8 cellular contexts compared by ENCODE assay signal in the genomic region with DNA sequence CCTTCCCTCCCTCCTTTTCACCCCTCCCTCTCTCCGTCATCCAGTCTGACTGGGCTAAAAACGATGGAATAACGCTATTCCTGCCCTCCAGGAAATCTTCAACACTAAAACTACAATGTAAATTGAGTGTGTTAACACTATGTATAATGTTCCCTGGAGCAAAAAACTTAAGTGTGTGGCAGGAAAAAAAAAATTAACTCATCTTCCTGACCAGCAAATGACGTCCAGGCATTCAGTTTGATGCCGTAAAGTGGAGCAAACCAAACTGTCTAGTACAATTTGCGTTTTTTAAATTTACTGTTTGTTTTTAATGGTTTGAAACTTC. TPM values are rescaled to one million over a fixed set of nuclear protein-coding genes. Genes with fewer than 3 reads are reported as not detected.
A peak's percentile ranks its signal among the peaks of the same experiment; 100 is the strongest.
DNase-seq lines count a peak whose midpoint lies in the region; FAIRE-seq and TF ChIP-seq lines count a peak whose summit lies in the region.

No MANE protein-coding gene starts in this region.

- H3K9me3 Mint-ChIP-seq in Caco-2 (ENCODE audit: unreplicated experiment) = no peaks in the 10 kb centered on the region

- peaks cover 18% of the 10 kb centered on the region for H3K36me3 Mint-ChIP-seq in Caco-2 (ENCODE audit: insufficient read depth, unreplicated experiment)

- TSS peak; percentile 88 for BruUV-seq in Caco-2 (replicated peaks; lab: Mats Ljungman, UMichigan)
- BruUV-seq in endothelial cell of umbilical vein (replicated peaks; lab: Mats Ljungman, UMichigan) = TSS peak; percentile 3

- H3K4me1 Mint-ChIP-seq in Caco-2 (ENCODE audit: low read depth, unreplicated experiment) = peaks cover 37% of the 10 kb centered on the region

- H3K27ac ChIP-seq in endothelial cell of umbilical vein (ENCODE audit: insufficient read depth, low read depth, low read length) (peak overlapping the region; percentile 81), osteoblast (ENCODE audit: low read depth, low read length) (peak overlapping the region; percentile 76)

- peak overlapping the region; percentile 70 for H3K27ac Mint-ChIP-seq in Caco-2 (ENCODE audit: unreplicated experiment)

- H3K4me3 ChIP-seq in Caco-2 (ENCODE audit: low read depth, low read length) (peak overlapping the region; percentile 90), endothelial cell of umbilical vein (replicated peaks in 1 of 3; ENCODE audit: insufficient read depth in 1 of 3, low read depth in 1 of 3, low read length in 3 of 3) (peak overlapping the region in 2 of 3 experiments; percentile 90 to 96), osteoblast (ENCODE audit: insufficient read depth, low read length) (peak overlapping the region; percentile 95)

- FAIRE-seq in endothelial cell of umbilical vein (lab: Jason Lieb, UNC) = no peak

- H3K79me2 ChIP-seq in endothelial cell of umbilical vein (ENCODE audit: control insufficient read depth, insufficient read depth, low read length) (peaks cover 44% of the 10 kb centered on the region), osteoblast (ENCODE audit: insufficient read depth, low read length) (peaks cover 44% of the 10 kb centered on the region)

- no peaks in the 10 kb centered on the region for H3K27me3 Mint-ChIP-seq in Caco-2 (ENCODE audit: insufficient read depth, unreplicated experiment)

- POLR2A ChIA-PET in Caco-2 (lab: Charles Lee) (no interaction called here), endothelial cell of umbilical vein (lab: Charles Lee) (no interaction called here)

- DNase-seq in Caco-2 (no peak), OCI-M2 (lab: John Stamatoyannopoulos, UW; ENCODE audit: unreplicated experiment) (peak; percentile 49), endothelial cell of umbilical vein (ENCODE audit: low read depth, low spot score) (no peak), osteoblast (ENCODE audit: insufficient read length, low spot score, missing footprints) (no peak), DMS79 treated with DMSO at 0.1 percent for 48 hours (lab: John Stamatoyannopoulos, UW) (no peak), cortex of kidney (lab: John Stamatoyannopoulos, UW) (no peak), kidney tubule cell (ENCODE audit: low spot score) (no peak), SIG-M5 (lab: John Stamatoyannopoulos, UW) (no peak)

- H3K27me3 ChIP-seq in Caco-2 (replicated peaks; ENCODE audit: control insufficient read depth, insufficient read depth, low read length) (no peaks in the 10 kb centered on the region), endothelial cell of umbilical vein (ENCODE audit: control insufficient read depth in 2 of 2, insufficient read depth in 2 of 2, low read length in 2 of 2) (no peaks in the 10 kb centered on the region), osteoblast (ENCODE audit: insufficient read depth, low read length) (no peaks in the 10 kb centered on the region)

- TF ChIP-seq CTCF in Caco-2 (IDR thresholded peaks at IDR 0.05; ENCODE audit: insufficient read depth in 1 of 2, low read depth in 1 of 2, low read length in 1 of 2, severe bottlenecking in 1 of 2, unreplicated experiment in 1 of 2) (no peak), endothelial cell of umbilical vein (IDR thresholded peaks at IDR 0.05; ENCODE audit: extremely low read depth in 1 of 2, insufficient read depth in 1 of 2, low read depth in 1 of 2, low read length in 2 of 2) (no peak), osteoblast (IDR thresholded peaks at IDR 0.05; ENCODE audit: extremely low read depth, low read depth, low read length) (no peak)

- intact Hi-C loops in Caco-2 (cut with micrococcal nuclease; ENCODE audit: unreplicated experiment) = loop anchor here (1.0 kb wide), 2 partner anchors 23 to 48 kb away; no protein-coding TSS in a partner anchor
- intact Hi-C loops in endothelial cell of umbilical vein (cut with micrococcal nuclease) = loop anchor here (1.0 to 5.0 kb wide), 3 partner anchors 34 to 1360 kb away; a partner anchor contains a TSS

- H3K4me2 ChIP-seq in endothelial cell of umbilical vein (ENCODE audit: insufficient read depth, low read length) (peak overlapping the region; percentile 70), osteoblast (ENCODE audit: insufficient read depth, low read length) (peak overlapping the region; percentile 97)

- TF ChIP-seq POLR2A in endothelial cell of umbilical vein (IDR thresholded peaks at IDR 0.05; ENCODE audit: low read depth, low read length) = no peak

- H4K20me1 ChIP-seq in endothelial cell of umbilical vein (replicated peaks; ENCODE audit: control insufficient read depth, extremely low read depth, insufficient read depth, low read length) = peaks cover under 1% of the 10 kb centered on the region
- H4K20me1 ChIP-seq in osteoblast (ENCODE audit: insufficient read depth, low read length) = peaks cover 22% of the 10 kb centered on the region

- no peaks in the 10 kb centered on the region for H3K9me1 ChIP-seq in endothelial cell of umbilical vein (replicated peaks; ENCODE audit: control insufficient read depth, extremely low read depth, insufficient read depth, low read length)

- H3K4me1 ChIP-seq in Caco-2 = peaks cover 16% of the 10 kb centered on the region
- peaks cover 54% of the 10 kb centered on the region for H3K4me1 ChIP-seq in endothelial cell of umbilical vein (ENCODE audit: control insufficient read depth, extremely low read depth, insufficient read depth, low read length)
- H3K4me1 ChIP-seq in osteoblast (ENCODE audit: insufficient read depth, low read length) = peaks cover 26% of the 10 kb centered on the region

- dilution Hi-C loops in endothelial cell of umbilical vein (cut with MboI; ENCODE audit: extremely low pct_ligation_motif_present, low sequenced_read_pairs) = no loop called here

- H3K9me3 ChIP-seq in Caco-2 (no peaks in the 10 kb centered on the region), endothelial cell of umbilical vein (replicated peaks; ENCODE audit: control insufficient read depth, insufficient read depth, low read length) (no peaks in the 10 kb centered on the region), osteoblast (ENCODE audit: low read depth, low read length) (no peaks in the 10 kb centered on the region)

- H2AFZ ChIP-seq in endothelial cell of umbilical vein (ENCODE audit: low read depth, low read length) (peak overlapping the region; percentile 51), osteoblast (ENCODE audit: low read length) (peak overlapping the region; percentile 91)

- H3K4me3 Mint-ChIP-seq in Caco-2 (ENCODE audit: unreplicated experiment) = peak overlapping the region; percentile 79

- CTCF ChIA-PET in Caco-2 (lab: Charles Lee) = no interaction called here
- CTCF ChIA-PET in endothelial cell of umbilical vein (lab: Charles Lee) = no interaction called here

- H3K9ac ChIP-seq in endothelial cell of umbilical vein (replicated peaks; ENCODE audit: extremely low read depth, insufficient read depth, low read length) = no peak overlapping the region

- H3K36me3 ChIP-seq in Caco-2 (ENCODE audit: control insufficient read depth, insufficient read depth, low read length) (no peaks in the 10 kb centered on the region), endothelial cell of umbilical vein (ENCODE audit: control insufficient read depth in 2 of 2, extremely low read depth in 1 of 2, insufficient read depth in 2 of 2, low read length in 2 of 2) (no peaks in the 10 kb centered on the region), osteoblast (ENCODE audit: insufficient read depth, low read length) (peaks cover 3% of the 10 kb centered on the region)

TF ChIP-seq in endothelial cell of umbilical vein, 7 proteins besides CTCF, POLR2A, EP300 and RAD21:
- TF ChIP-seq MYC (IDR thresholded peaks at IDR 0.05; ENCODE audit: low read depth, low read length) (no peak), EZH2 (IDR thresholded peaks at IDR 0.05; ENCODE audit: borderline replicate concordance, low read depth, low read length, severe bottlenecking) (no peak), GATA2 (IDR thresholded peaks at IDR 0.05; ENCODE audit: insufficient read depth, insufficient read length, low read depth, low read length) (no peak), POLR2AphosphoS5 (IDR thresholded peaks at IDR 0.05; ENCODE audit: insufficient read depth, low read depth, low read length) (no peak), FOS (IDR thresholded peaks at IDR 0.05; ENCODE audit: borderline replicate concordance, insufficient read depth, low read length) (no peak), JUN (IDR thresholded peaks at IDR 0.05; ENCODE audit: borderline replicate concordance, insufficient read depth, insufficient read length, low read depth) (no peak)
- TF ChIP-seq, protein P1, sequence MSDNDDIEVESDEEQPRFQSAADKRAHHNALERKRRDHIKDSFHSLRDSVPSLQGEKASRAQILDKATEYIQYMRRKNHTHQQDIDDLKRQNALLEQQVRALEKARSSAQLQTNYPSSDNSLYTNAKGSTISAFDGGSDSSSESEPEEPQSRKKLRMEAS (IDR thresholded peaks at IDR 0.05; ENCODE audit: insufficient read depth, insufficient read length) = no peak
TF ChIP-seq in endothelial cell of umbilical vein: peak in this region for 0.

RNA-seq across cellular contexts. Expression of a gene that starts 0.5 kb away (rescaled TPM):
- total RNA-seq in Caco-2 (2022) (136 and 138 TPM in 2 replicates), endothelial cell of umbilical vein (171 and 174 TPM in 2 replicates), osteoblast (117 and 127 TPM in 2 replicates)
- polyA plus RNA-seq in endothelial cell of umbilical vein = 47.9 and 58.1 TPM in 2 replicates
- polyA plus RNA-seq in endothelial cell of umbilical vein (2011; cell fraction: cytosol; rRNA removed) = 70.4 and 74.5 TPM in 2 replicates
- 25.0 and 30.1 TPM in 2 replicates for polyA plus RNA-seq in endothelial cell of umbilical vein (2011; cell fraction: nucleus; rRNA removed)
- polyA plus RNA-seq in endothelial cell of umbilical vein (2012) = 127 and 173 TPM in 2 replicates
- polyA minus RNA-seq in endothelial cell of umbilical vein = 146 and 167 TPM in 2 replicates
- 98.7 TPM for polyA minus RNA-seq in endothelial cell of umbilical vein (2011; cell fraction: cytosol; rRNA and poly(A)+ RNA removed)
- 50.6 and 82.3 TPM in 2 replicates for polyA minus RNA-seq in endothelial cell of umbilical vein (2011; cell fraction: nucleus; rRNA and poly(A)+ RNA removed)
